Comparison of ENCODE assay signal across 8 cellular contexts in genomic region chr5:154945695-154946301, GRCh38. TPM values are rescaled to one million over a fixed set of nuclear protein-coding genes. Genes with fewer than 3 reads are reported as not detected.
DNase-seq lines count a peak whose midpoint lies in the region; ATAC-seq, FAIRE-seq and TF ChIP-seq lines count a peak whose summit lies in the region.

No MANE protein-coding gene starts in this region.

- H3K27me3 Mint-ChIP-seq in neural progenitor cell (ENCODE audit: insufficient read depth, low read depth), result no peaks in the 10 kb centered on the region

- FAIRE-seq in D721Med (lab: Jason Lieb, UNC), result no peak

- H3F3A ChIP-seq in neural progenitor cell (ENCODE audit: low read depth), result no peaks in the 10 kb centered on the region

- H3K79me2 ChIP-seq in neural progenitor cell (ENCODE audit: low read depth), result peaks cover 82% of the 10 kb centered on the region

- no peak overlapping the region for H3K4me2 ChIP-seq in neural progenitor cell

- H3K27me3 ChIP-seq in neural progenitor cell, result no peaks in the 10 kb centered on the region

- no peaks in the 10 kb centered on the region for H3K9me3 ChIP-seq in neural progenitor cell (ENCODE audit: low read depth)

- no peaks in the 10 kb centered on the region for H3K9me3 Mint-ChIP-seq in neural progenitor cell

- H3K4me3 ChIP-seq in choroid plexus epithelial cell (ENCODE audit: low read depth, low read length), result no peak overlapping the region
- H3K4me3 ChIP-seq in neural progenitor cell, result no peak overlapping the region

- ATAC-seq in sciatic nerve, result no peak
- ATAC-seq in GM21576 (IDR thresholded peaks at IDR 0.05; ENCODE audit: unreplicated experiment), result no peak
- ATAC-seq in esophagus mucosa, result no peak

- TF ChIP-seq CTCF in D721Med (IDR thresholded peaks at IDR 0.05; ENCODE audit: insufficient read depth, missing control alignments), result peak; percentile 58
- peak; percentile 60 for TF ChIP-seq CTCF in choroid plexus epithelial cell (conservative IDR thresholded peaks at IDR 0.05; ENCODE audit: low read depth, low read length)
- TF ChIP-seq CTCF in neural progenitor cell (IDR thresholded peaks at IDR 0.05), result peak; percentile 71

- peaks cover 35% of the 10 kb centered on the region for H4K20me1 ChIP-seq in neural progenitor cell (ENCODE audit: low read depth)

- H3K4me3 Mint-ChIP-seq in neural progenitor cell, result no peak overlapping the region

- H3K36me3 Mint-ChIP-seq in neural progenitor cell, result peaks cover 2% of the 10 kb centered on the region

- peaks cover 10% of the 10 kb centered on the region for H3K4me1 ChIP-seq in neural progenitor cell

- DNase-seq in D721Med (ENCODE audit: insufficient read length, low spot score) (no peak), Kasumi-1 (lab: John Stamatoyannopoulos, UW) (peak; percentile 36 to 52), choroid plexus epithelial cell (ENCODE audit: low read depth) (peak; percentile 54), neural progenitor cell (ENCODE audit: low spot score) (peak; percentile 20), sciatic nerve (ENCODE audit: low spot score) (no peak), NCI-H1105 treated with DMSO at 0.1 percent for 48 hours (lab: John Stamatoyannopoulos, UW) (no peak)

- no peak overlapping the region for H2AFZ ChIP-seq in neural progenitor cell (replicated peaks)

- H3K36me3 ChIP-seq in neural progenitor cell, result no peaks in the 10 kb centered on the region

- H3K27ac ChIP-seq in neural progenitor cell, result no peak overlapping the region

- H3K27ac Mint-ChIP-seq in neural progenitor cell, result no peak overlapping the region

- intact Hi-C loops in sciatic nerve (cut with DNase I), result no loop called here

- H3K9ac ChIP-seq in neural progenitor cell, result no peak overlapping the region

- H3K4me1 Mint-ChIP-seq in neural progenitor cell, result peaks cover 9% of the 10 kb centered on the region

RNA-seq across cellular contexts. Expression of gene MRPL22, which starts 4.9 kb away (rescaled TPM):
- total RNA-seq in neural progenitor cell (ENCODE audit: low replicate concordance) (25.7 and 49.1 TPM in 2 replicates), sciatic nerve (37.3 TPM), esophagus mucosa (43.7 TPM)

RNA-seq across cellular contexts. Expression of gene GEMIN5, which starts 7.8 kb away (rescaled TPM):
- 18.5 and 23.4 TPM in 2 replicates for total RNA-seq in neural progenitor cell (ENCODE audit: low replicate concordance)
- total RNA-seq in sciatic nerve, result 16.0 TPM
- total RNA-seq in esophagus mucosa, result 11.0 TPM

Comparison
In these comparisons a context has a peak if more than half of its experiments do, and no peak if none do; other contexts are left out.
1. DNase-seq: peak in Kasumi-1 (2 of 2), choroid plexus epithelial cell (single experiment) and neural progenitor cell (single experiment); none in D721Med (single experiment), sciatic nerve (single experiment) and NCI-H1105 treated with DMSO at 0.1 percent for 48 hours (single experiment).
2. Peak in every context shown above with its lines, with median percentiles within 50 percentile points of each other: CTCF ChIP-seq.